ENCODE assay signal across 2 cellular contexts in genomic region chr11:33687733-33688479, GRCh38.
TF ChIP-seq lines count a peak whose summit lies in the region.

No MANE protein-coding gene starts in this region.

TF ChIP-seq in Ishikawa, 13 proteins besides CTCF, POLR2A, EP300 and RAD21 (continued from another document):
- 0 out of 2 replicates have a peak, but pooled peaks have one; percentile 7 for TF ChIP-seq TEAD4 (IDR thresholded peaks at IDR 0.05)
TF ChIP-seq in Ishikawa: peak in this region for 1.

TF ChIP-seq in H1, 55 proteins besides CTCF, POLR2A, EP300 and RAD21 (continued from another document):
- no peak for TF ChIP-seq CHD7 (IDR thresholded peaks at IDR 0.05; ENCODE audit: insufficient replicate concordance, low read length)
- no peak for TF ChIP-seq CBX5 (IDR thresholded peaks at IDR 0.05; ENCODE audit: low read depth, low read length)
- no peak for TF ChIP-seq CHD1 (IDR thresholded peaks at IDR 0.05; ENCODE audit: low read depth, low read length)
- no peak for TF ChIP-seq SP2 (IDR thresholded peaks at IDR 0.05; ENCODE audit: low read length)
